ENCODE assay signal across 2 cellular contexts in the genomic region with DNA sequence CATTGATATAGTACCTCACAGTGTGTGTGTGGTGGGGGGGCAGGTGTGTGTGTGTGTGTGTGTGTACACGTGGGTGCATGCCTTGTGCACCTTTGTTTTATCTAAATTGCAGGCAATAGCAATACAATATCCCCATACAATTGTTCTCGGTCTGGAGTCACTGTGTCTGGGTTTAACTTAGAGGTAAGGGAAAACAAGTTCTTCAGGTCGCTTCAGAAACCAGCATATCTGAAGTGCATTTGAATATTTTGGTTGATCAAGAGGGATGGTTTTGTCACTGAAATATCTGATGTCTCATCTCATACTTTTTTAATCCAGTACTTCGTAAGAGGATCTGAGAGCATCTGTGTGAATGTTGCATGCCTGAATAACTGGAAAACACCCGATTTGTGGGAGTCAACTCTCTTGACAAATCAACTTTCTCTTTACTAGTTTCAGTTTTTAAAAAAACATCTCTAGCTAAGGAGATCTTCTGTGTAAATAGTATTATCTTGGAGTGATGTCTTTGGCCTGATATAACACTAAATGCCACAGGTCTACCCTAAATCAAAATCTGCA.
TF ChIP-seq lines count a peak whose summit lies in the region.

No MANE protein-coding gene starts in this region.

TF ChIP-seq in HEK293, 187 proteins besides CTCF, POLR2A, EP300 and RAD21 (continued from another document):
- TF ChIP-seq, protein P1, sequence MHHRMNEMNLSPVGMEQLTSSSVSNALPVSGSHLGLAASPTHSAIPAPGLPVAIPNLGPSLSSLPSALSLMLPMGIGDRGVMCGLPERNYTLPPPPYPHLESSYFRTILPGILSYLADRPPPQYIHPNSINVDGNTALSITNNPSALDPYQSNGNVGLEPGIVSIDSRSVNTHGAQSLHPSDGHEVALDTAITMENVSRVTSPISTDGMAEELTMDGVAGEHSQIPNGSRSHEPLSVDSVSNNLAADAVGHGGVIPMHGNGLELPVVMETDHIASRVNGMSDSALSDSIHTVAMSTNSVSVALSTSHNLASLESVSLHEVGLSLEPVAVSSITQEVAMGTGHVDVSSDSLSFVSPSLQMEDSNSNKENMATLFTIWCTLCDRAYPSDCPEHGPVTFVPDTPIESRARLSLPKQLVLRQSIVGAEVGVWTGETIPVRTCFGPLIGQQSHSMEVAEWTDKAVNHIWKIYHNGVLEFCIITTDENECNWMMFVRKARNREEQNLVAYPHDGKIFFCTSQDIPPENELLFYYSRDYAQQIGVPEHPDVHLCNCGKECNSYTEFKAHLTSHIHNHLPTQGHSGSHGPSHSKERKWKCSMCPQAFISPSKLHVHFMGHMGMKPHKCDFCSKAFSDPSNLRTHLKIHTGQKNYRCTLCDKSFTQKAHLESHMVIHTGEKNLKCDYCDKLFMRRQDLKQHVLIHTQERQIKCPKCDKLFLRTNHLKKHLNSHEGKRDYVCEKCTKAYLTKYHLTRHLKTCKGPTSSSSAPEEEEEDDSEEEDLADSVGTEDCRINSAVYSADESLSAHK (tag by site-specific recombination; IDR thresholded peaks at IDR 0.05), result no peak
- TF ChIP-seq ZNF548 (tag by site-specific recombination; IDR thresholded peaks at IDR 0.05) (no peak), ZNF132 (tag by site-specific recombination; IDR thresholded peaks at IDR 0.05; ENCODE audit: borderline replicate concordance) (no peak), SCRT2 (tag by site-specific recombination; IDR thresholded peaks at IDR 0.05) (no peak)

TF ChIP-seq in K562, 482 proteins besides CTCF, POLR2A, EP300 and RAD21 (continued from another document):
- TF ChIP-seq, protein P2, sequence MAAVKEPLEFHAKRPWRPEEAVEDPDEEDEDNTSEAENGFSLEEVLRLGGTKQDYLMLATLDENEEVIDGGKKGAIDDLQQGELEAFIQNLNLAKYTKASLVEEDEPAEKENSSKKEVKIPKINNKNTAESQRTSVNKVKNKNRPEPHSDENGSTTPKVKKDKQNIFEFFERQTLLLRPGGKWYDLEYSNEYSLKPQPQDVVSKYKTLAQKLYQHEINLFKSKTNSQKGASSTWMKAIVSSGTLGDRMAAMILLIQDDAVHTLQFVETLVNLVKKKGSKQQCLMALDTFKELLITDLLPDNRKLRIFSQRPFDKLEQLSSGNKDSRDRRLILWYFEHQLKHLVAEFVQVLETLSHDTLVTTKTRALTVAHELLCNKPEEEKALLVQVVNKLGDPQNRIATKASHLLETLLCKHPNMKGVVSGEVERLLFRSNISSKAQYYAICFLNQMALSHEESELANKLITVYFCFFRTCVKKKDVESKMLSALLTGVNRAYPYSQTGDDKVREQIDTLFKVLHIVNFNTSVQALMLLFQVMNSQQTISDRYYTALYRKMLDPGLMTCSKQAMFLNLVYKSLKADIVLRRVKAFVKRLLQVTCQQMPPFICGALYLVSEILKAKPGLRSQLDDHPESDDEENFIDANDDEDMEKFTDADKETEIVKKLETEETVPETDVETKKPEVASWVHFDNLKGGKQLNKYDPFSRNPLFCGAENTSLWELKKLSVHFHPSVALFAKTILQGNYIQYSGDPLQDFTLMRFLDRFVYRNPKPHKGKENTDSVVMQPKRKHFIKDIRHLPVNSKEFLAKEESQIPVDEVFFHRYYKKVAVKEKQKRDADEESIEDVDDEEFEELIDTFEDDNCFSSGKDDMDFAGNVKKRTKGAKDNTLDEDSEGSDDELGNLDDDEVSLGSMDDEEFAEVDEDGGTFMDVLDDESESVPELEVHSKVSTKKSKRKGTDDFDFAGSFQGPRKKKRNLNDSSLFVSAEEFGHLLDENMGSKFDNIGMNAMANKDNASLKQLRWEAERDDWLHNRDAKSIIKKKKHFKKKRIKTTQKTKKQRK (IDR thresholded peaks at IDR 0.05; ENCODE audit: borderline replicate concordance, low read depth, low read length), result no peak
- no peak for TF ChIP-seq LCOR (CRISPR knock-in tag; IDR thresholded peaks at IDR 0.05)
- no peak for TF ChIP-seq L3MBTL2 (IDR thresholded peaks at IDR 0.05)
- TF ChIP-seq SREBF1 (IDR thresholded peaks at IDR 0.05; ENCODE audit: borderline replicate concordance, low read depth, low read length), result no peak
- no peak for TF ChIP-seq TCF7 (IDR thresholded peaks at IDR 0.05; ENCODE audit: borderline replicate concordance)
- no peak for TF ChIP-seq ATF1 (CRISPR knock-in tag; IDR thresholded peaks at IDR 0.05)
- TF ChIP-seq ATF1 (tag; IDR thresholded peaks at IDR 0.05), result no peak
- TF ChIP-seq MYNN (IDR thresholded peaks at IDR 0.05), result no peak
- no peak for TF ChIP-seq MYNN (CRISPR knock-in tag; IDR thresholded peaks at IDR 0.05)
- TF ChIP-seq PCBP1 (IDR thresholded peaks at IDR 0.05; ENCODE audit: low read depth, low read length, poor library complexity, severe bottlenecking), result no peak
